ENCODE assay signal across 18 cellular contexts in the genomic region with DNA sequence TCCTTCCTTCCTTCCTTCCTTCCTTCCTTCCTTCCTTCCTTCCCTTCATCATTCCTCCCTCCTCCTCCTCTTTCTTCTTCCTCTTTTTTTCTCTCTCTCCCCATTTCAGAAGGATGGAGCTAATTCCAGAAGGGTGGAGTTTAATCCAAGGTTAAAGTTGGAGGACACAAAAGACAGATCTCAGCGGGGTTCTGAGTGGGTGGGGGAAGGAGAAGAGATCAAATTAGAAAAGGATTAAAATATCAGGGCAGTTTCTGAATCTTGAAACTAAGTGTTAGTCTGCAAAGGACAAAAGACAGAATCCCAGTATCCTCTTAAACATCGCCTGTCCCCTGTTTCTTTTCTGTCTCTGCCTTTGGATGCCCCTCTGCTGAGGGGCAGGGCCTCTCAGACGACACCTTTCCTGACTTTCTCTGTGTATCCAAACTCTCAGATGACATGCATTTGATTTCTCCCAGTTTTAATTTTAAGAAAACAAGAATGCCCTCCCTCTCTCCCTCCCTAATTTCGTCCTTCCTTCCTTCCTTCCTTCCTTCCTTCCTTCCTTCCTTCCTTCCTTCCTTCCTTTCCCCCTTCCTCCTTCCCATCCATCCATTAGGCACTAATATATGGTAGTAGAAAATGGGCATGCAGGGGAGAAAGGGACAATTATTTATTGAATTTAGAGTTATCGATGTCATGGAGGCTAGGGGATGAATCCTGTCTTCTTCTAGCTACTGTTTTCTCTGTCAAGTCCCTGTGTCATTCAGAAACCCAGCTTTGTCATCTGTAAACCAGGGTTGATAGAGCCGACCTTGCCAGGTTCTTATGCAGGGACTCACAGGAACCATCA.
DNase-seq lines count a peak whose midpoint lies in the region; ATAC-seq and TF ChIP-seq lines count a peak whose summit lies in the region.
"Had no signal": no experiment of that assay in that cellular context is flagged by ENCODE, and none has a peak within 500 bp of the region (broad histone marks: within the 10 kb centered on the region; RNA-seq: fewer than 3 reads in every experiment).

No MANE protein-coding gene starts in this region.

- no peaks in the 10 kb centered on the region for H3K36me3 ChIP-seq in A673 (ENCODE audit: insufficient read depth, low read length, poor library complexity, severe bottlenecking)
- H3K36me3 ChIP-seq: BLaER1 treated with 17β-estradiol and CSF1 and Interleukin-3, amounts not matched to agents 10 nM and 100 nM had no signal

- peak overlapping the region; percentile 100 for H3K27ac ChIP-seq in A673 (ENCODE audit: low read depth, low read length, poor library complexity, severe bottlenecking)
- H3K27ac ChIP-seq: BLaER1 treated with 17β-estradiol and CSF1 and Interleukin-3, amounts not matched to agents 10 nM and 100 nM; C4-2B had no signal

- H3K4me3 ChIP-seq in A673 (ENCODE audit: low read depth, low read length, poor library complexity, severe bottlenecking) (no peak overlapping the region), GM12865 (ENCODE audit: low read depth, low read length) (no peak overlapping the region)
- H3K4me3 ChIP-seq: BLaER1 treated with 17β-estradiol and CSF1 and Interleukin-3, amounts not matched to agents 10 nM and 100 nM; GM12878 had no signal

- no peak for ATAC-seq in activated T-helper 17 cell treated with anti-CD3 and anti-CD28 coated beads, Interleukin-2, amount 50 U/mL, for 72 hours (replicated peaks)
- ATAC-seq: CD8-positive, alpha-beta T cell; GM12878 had no signal

- H3K9me3 Mint-ChIP-seq in activated T-helper 17 cell treated with anti-CD3 and anti-CD28 coated beads, Interleukin-2, amount 50 U/mL, for 72 hours = no peaks in the 10 kb centered on the region
- H3K9me3 Mint-ChIP-seq: CD4-positive, alpha-beta T cell; CD8-positive, alpha-beta T cell had no signal

- BruUV-seq in A673 (replicated peaks; lab: Mats Ljungman, UMichigan) = no TSS peak

- peaks cover 11% of the 10 kb centered on the region for H3K27me3 Mint-ChIP-seq in activated T-helper 17 cell treated with anti-CD3 and anti-CD28 coated beads, Interleukin-2, amount 50 U/mL, for 72 hours
- H3K27me3 Mint-ChIP-seq: CD4-positive, alpha-beta T cell had no signal

- intact Hi-C loops in A673 (cut with micrococcal nuclease; ENCODE audit: unreplicated experiment) = loop anchor here (1.0 to 10.0 kb wide), 7 partner anchors 86 to 1429 kb away; no protein-coding TSS in a partner anchor

- no peaks in the 10 kb centered on the region for H3K9me3 ChIP-seq in A673 (ENCODE audit: low read depth, low read length, poor library complexity, severe bottlenecking)
- H3K9me3 ChIP-seq: Caco-2 had no signal

- no peaks in the 10 kb centered on the region for H3K27me3 ChIP-seq in A673 (replicated peaks; ENCODE audit: insufficient read depth, low read depth, low read length, poor library complexity)
- H3K27me3 ChIP-seq: BLaER1 treated with 17β-estradiol and CSF1 and Interleukin-3, amounts not matched to agents 10 nM and 100 nM had no signal

- CTCF ChIA-PET in A673 (lab: Charles Lee) = interaction anchor here (0.6 to 2.1 kb wide), 6 partner anchors 29 to 1664 kb away, joined by 3 to 19 read pairs (median 3); no protein-coding TSS in a partner anchor

- H3K36me3 Mint-ChIP-seq in activated T-helper 17 cell treated with anti-CD3 and anti-CD28 coated beads, Interleukin-2, amount 50 U/mL, for 72 hours (ENCODE audit: low read depth) = no peaks in the 10 kb centered on the region
- H3K36me3 Mint-ChIP-seq: CD8-positive, alpha-beta T cell had no signal

- H3K4me3 Mint-ChIP-seq in activated T-helper 17 cell treated with anti-CD3 and anti-CD28 coated beads, Interleukin-2, amount 50 U/mL, for 72 hours = no peak overlapping the region
- H3K4me3 Mint-ChIP-seq: B cell; CD4-positive, alpha-beta T cell; CD8-positive, alpha-beta T cell had no signal

- DNase-seq in A673 (ENCODE audit: low spot score) (peak; percentile 96), GM12865 (ENCODE audit: low read depth) (peak; percentile 9), NCI-H345 treated with DMSO at 0.1 percent for 48 hours (lab: John Stamatoyannopoulos, UW; ENCODE audit: unreplicated experiment) (no peak), NCI-H128 (lab: John Stamatoyannopoulos, UW; ENCODE audit: unreplicated experiment) (no peak), dedifferentiated amniotic fluid mesenchymal stem cell (ENCODE audit: extremely low spot score) (no peak)
- DNase-seq: 8988T; AML-193; Caco-2; Calu3; CD4-positive, alpha-beta T cell; CD8-positive, alpha-beta T cell; DMS79 treated with DMSO at 0.1 percent for 48 hours; GF-D8 had no signal

- TF ChIP-seq CTCF in A673 (conservative IDR thresholded peaks at IDR 0.05; ENCODE audit: low read depth, low read length) = no peak
- TF ChIP-seq CTCF in GM12865 (IDR thresholded peaks at IDR 0.05; ENCODE audit: insufficient read depth, low read depth, low read length, missing control alignments) = no peak

- H3K27ac Mint-ChIP-seq in activated T-helper 17 cell treated with anti-CD3 and anti-CD28 coated beads, Interleukin-2, amount 50 U/mL, for 72 hours = peak overlapping the region; percentile 21
- H3K27ac Mint-ChIP-seq: B cell; CD4-positive, alpha-beta T cell; CD8-positive, alpha-beta T cell had no signal

- H3K4me1 Mint-ChIP-seq in activated T-helper 17 cell treated with anti-CD3 and anti-CD28 coated beads, Interleukin-2, amount 50 U/mL, for 72 hours = peaks cover 4% of the 10 kb centered on the region
- H3K4me1 Mint-ChIP-seq: B cell had no signal

- peaks cover 70% of the 10 kb centered on the region for H3K4me1 ChIP-seq in A673 (ENCODE audit: insufficient read depth, low read length, poor library complexity, severe bottlenecking)
- H3K4me1 ChIP-seq: Caco-2 had no signal

- POLR2A ChIA-PET in A673 (lab: Charles Lee; ENCODE audit: low non-redundant PET) = interaction anchor here (0.6 to 1.6 kb wide), 6 partner anchors 10 to 912 kb away, joined by 3 to 30 read pairs (median 6); no protein-coding TSS in a partner anchor

Comparison
In these comparisons a context has a peak if more than half of its experiments do, and no peak if none do; other contexts are left out.
1. DNase-seq: peak in A673 (single experiment) and GM12865 (single experiment); none in NCI-H345 treated with DMSO at 0.1 percent for 48 hours (single experiment), NCI-H128 (single experiment) and dedifferentiated amniotic fluid mesenchymal stem cell (single experiment).